8 cellular contexts compared by ENCODE assay signal in the genomic region with DNA sequence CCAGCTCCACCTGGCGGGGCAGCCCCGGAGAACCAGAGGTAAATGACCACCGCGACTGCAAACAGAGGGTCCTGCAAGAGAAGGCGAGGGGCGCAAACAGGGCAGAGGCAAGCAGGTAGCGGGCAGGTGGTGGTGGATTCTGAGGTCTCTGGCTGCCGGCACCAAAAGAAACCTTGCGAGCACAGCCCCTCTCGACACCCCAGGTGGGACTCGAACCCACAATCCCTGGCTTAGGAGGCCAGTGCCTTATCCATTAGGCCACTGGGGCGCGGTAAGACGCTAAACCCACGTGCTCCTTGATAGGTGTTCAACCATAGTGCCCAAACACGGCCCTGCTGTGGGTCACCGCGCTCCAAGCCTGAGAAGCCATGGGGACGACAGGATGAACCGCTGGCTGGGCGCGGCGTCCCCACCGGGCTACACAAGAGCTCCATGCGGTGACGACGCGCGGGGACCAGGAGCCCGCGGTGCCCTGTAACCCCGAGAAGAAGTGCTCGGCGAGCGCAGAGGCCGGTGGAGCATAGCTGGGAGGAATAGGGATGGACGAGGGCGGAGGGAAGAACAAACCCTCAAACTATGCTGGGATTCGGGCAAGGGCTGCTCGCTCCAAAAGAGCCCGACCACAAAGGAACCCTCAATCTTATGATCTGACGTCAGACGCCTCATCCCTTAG. TPM values are rescaled to one million over a fixed set of nuclear protein-coding genes. Genes with fewer than 3 reads are reported as not detected.
DNase-seq lines count a peak whose midpoint lies in the region; ATAC-seq lines count a peak whose summit lies in the region.

No MANE protein-coding gene starts in this region.

- ATAC-seq in GM18870 (IDR thresholded peaks at IDR 0.05; ENCODE audit: unreplicated experiment) (peak; percentile 26), HG03342 (IDR thresholded peaks at IDR 0.05; ENCODE audit: unreplicated experiment) (peak; percentile 50), left colon (peak; percentile 62)

- H3K27ac ChIP-seq in cingulate gyrus (ENCODE audit: low read depth, low read length), result peak overlapping the region; percentile 98

- peak; percentile 93 for DNase-seq in A172 (ENCODE audit: low spot score)
- peak; percentile 63 for DNase-seq in NCI-H510A (lab: John Stamatoyannopoulos, UW)
- DNase-seq in activated CD4-positive, alpha-beta T cell treated with anti-CD3 and anti-CD28 coated beads for 48 hours, result peak; percentile 97
- DNase-seq in left colon, result peak; percentile 84 to 85
- peak; percentile 87 to 93 for DNase-seq in stimulated activated CD4-positive, alpha-beta T cell treated with anti-CD3 and anti-CD28 coated beads, Interleukin-15, amount 100 ng/mL, for 48 hours (ENCODE audit: low read depth in 2 of 2)

- intact Hi-C loops in left colon (cut with DNase I, micrococcal nuclease), result loop anchor here in 1 of 2 donors (10.0 kb wide), 1 partner anchor 50 kb away; a partner anchor contains a TSS

RNA-seq across cellular contexts. Expression of a gene that starts 12.4 kb away (rescaled TPM):
- total RNA-seq in A172 (2014; rRNA removed; shearing (Covaris generic)), result 488 and 584 TPM in 2 replicates
- 100 to 1,000 TPM; 310 to 381 TPM for total RNA-seq in left colon

RNA-seq across cellular contexts. Expression of a gene that starts 12.7 kb away (rescaled TPM):
- 25.6 and 25.7 TPM in 2 replicates for total RNA-seq in A172 (2014; rRNA removed; shearing (Covaris generic))
- 10 to 100 TPM; 16.7 to 19.7 TPM for total RNA-seq in left colon

RNA-seq across cellular contexts. Expression of a gene that starts 21.9 kb away (rescaled TPM):
- total RNA-seq in A172 (2014; rRNA removed; shearing (Covaris generic)), result 135 TPM in 2 replicates
- 10 to 100 TPM; 23.6 to 30.4 TPM for total RNA-seq in left colon

RNA-seq across cellular contexts. Expression of a gene that starts 46.9 kb away (rescaled TPM):
- total RNA-seq in A172 (2014; rRNA removed; shearing (Covaris generic)), result 24.0 and 26.6 TPM in 2 replicates
- total RNA-seq in left colon, result 1 to 10 TPM; 3.1 to 3.2 TPM

RNA-seq across cellular contexts. Expression of a gene that starts 53.4 kb away (rescaled TPM):
- 0.10 TPM in 1 of 2 replicates, not detected in the other for total RNA-seq in A172 (2014; rRNA removed; shearing (Covaris generic))
- total RNA-seq in left colon, result 10 to 100 TPM; 26.6 to 39.6 TPM

Comparison
In these comparisons a context has a peak if more than half of its experiments do, and no peak if none do; other contexts are left out.
1. Peak in every context shown above with its lines: DNase-seq, ATAC-seq and H3K27ac ChIP-seq.